ENCODE assay signal across 24 cellular contexts in the genomic region with DNA sequence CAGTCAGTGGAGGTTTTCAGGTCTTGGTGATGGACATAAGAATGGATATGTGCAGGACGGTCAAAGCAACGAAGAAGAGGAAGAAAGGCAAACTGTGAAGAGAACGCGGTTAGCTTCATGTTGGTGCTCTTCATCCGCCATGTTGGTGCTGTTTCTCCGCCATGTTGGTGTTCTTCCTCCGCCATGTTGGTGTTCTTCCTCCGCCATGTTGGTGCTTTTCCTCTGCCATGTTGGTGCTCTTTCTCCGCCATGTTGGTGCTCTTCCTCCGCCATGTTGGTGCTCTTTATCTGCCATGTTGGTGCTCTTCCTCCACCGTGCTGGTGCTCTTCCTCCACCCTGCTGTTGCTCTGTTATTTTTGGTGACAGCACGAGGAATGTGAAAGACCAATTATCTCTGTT.
"Had no signal": no experiment of that assay in that cellular context is flagged by ENCODE, and none has a peak within 500 bp of the region (broad histone marks: within the 10 kb centered on the region; RNA-seq: fewer than 3 reads in every experiment).

No MANE protein-coding gene starts in this region.

- DNase-seq: islet precursor cell; left ventricle myocardium inferior; midbrain; mucosa of descending colon; naive thymus-derived CD4-positive, alpha-beta T cell; ovary; right lobe of liver; stimulated activated CD4-positive, alpha-beta T cell treated with anti-CD3 and anti-CD28 coated beads, Interleukin-1b, Interleukin-23, amount 100 ng/mL, for 48 hours; stimulated activated CD4-positive, alpha-beta T cell treated with anti-CD3 and anti-CD28 coated beads, Interleukin-2, amount 100 ng/mL, for 48 hours; stimulated activated CD4-positive, alpha-beta T cell treated with anti-CD3 and anti-CD28 coated beads, Interleukin-4, amount 100 ng/mL, for 4 hours; stimulated activated CD8-positive, alpha-beta memory T cell treated with anti-CD3 and anti-CD28 coated beads, Interleukin-4, amount 100 ng/mL, for 48 hours; stimulated activated naive CD4-positive, alpha-beta T cell treated with Interleukin-2 at 50 U/mL for 16 hours; stimulated activated naive CD8-positive, alpha-beta T cell treated with anti-CD3 and anti-CD28 coated beads, Interleukin-15, amount 100 ng/mL, for 72 hours; substantia nigra; tibial artery; upper lobe of right lung; uterus had no signal

- H3K27me3 Mint-ChIP-seq: naive thymus-derived CD4-positive, alpha-beta T cell; progenitor cell of endocrine pancreas; stimulated activated memory B cell treated with anti-CD40 and anti-IgM and Interleukin-4, amounts not matched to agents 10 μg/mL and 1 μg/mL and 100 μg/mL, for 72 hours; stimulated activated naive CD8-positive, alpha-beta T cell treated with anti-CD3 and anti-CD28 coated beads, Interleukin-15, amount 100 ng/mL, for 72 hours had no signal

- H3K4me1 Mint-ChIP-seq: naive thymus-derived CD4-positive, alpha-beta T cell; stimulated activated memory B cell treated with anti-CD40 and anti-IgM and Interleukin-4, amounts not matched to agents 10 μg/mL and 1 μg/mL and 100 μg/mL, for 72 hours; stimulated activated naive CD8-positive, alpha-beta T cell treated with anti-CD3 and anti-CD28 coated beads, Interleukin-15, amount 100 ng/mL, for 72 hours had no signal

- H3K36me3 Mint-ChIP-seq: naive thymus-derived CD4-positive, alpha-beta T cell; natural killer cell treated with Interleukin-12 subunit alpha and Interleukin-12 subunit beta and Interleukin-15 and Interleukin-18, amount 100 ng/mL, for 72 hours; stimulated activated memory B cell treated with anti-CD40 and anti-IgM and Interleukin-4, amounts not matched to agents 10 μg/mL and 1 μg/mL and 100 μg/mL, for 72 hours had no signal

- H3K4me2 ChIP-seq: smooth muscle cell had no signal

- ATAC-seq: mucosa of descending colon; naive thymus-derived CD4-positive, alpha-beta T cell; natural killer cell treated with Interleukin-12 subunit alpha and Interleukin-12 subunit beta and Interleukin-15 and Interleukin-18, amount 100 ng/mL, for 72 hours; right lobe of liver; stimulated activated memory B cell treated with anti-CD40 and anti-IgM and Interleukin-4, amounts not matched to agents 10 μg/mL and 1 μg/mL and 100 μg/mL, for 72 hours; stimulated activated naive CD8-positive, alpha-beta T cell treated with anti-CD3 and anti-CD28 coated beads, Interleukin-15, amount 100 ng/mL, for 72 hours; upper lobe of right lung had no signal

- H3K4me3 Mint-ChIP-seq: naive thymus-derived CD4-positive, alpha-beta T cell; natural killer cell treated with Interleukin-12 subunit alpha and Interleukin-12 subunit beta and Interleukin-15 and Interleukin-18, amount 100 ng/mL, for 72 hours; stimulated activated memory B cell treated with anti-CD40 and anti-IgM and Interleukin-4, amounts not matched to agents 10 μg/mL and 1 μg/mL and 100 μg/mL, for 72 hours; stimulated activated naive CD8-positive, alpha-beta T cell treated with anti-CD3 and anti-CD28 coated beads, Interleukin-15, amount 100 ng/mL, for 72 hours had no signal

- H3K4me1 ChIP-seq: left ventricle myocardium inferior, right atrium auricular region, right lobe of liver, tibial artery, upper lobe of right lung, uterus had no signal

- H3K27ac ChIP-seq: left ventricle myocardium inferior, ovary, right atrium auricular region, right lobe of liver, thoracic aorta, tibial artery, upper lobe of right lung, uterus had no signal

- H3K4me3 ChIP-seq: left ventricle myocardium inferior, lung, mucosa of descending colon, ovary, right atrium auricular region, right lobe of liver, smooth muscle cell, thoracic aorta, tibial artery, upper lobe of right lung, uterus had no signal

- H3K27ac Mint-ChIP-seq: naive thymus-derived CD4-positive, alpha-beta T cell; natural killer cell treated with Interleukin-12 subunit alpha and Interleukin-12 subunit beta and Interleukin-15 and Interleukin-18, amount 100 ng/mL, for 72 hours; progenitor cell of endocrine pancreas; stimulated activated memory B cell treated with anti-CD40 and anti-IgM and Interleukin-4, amounts not matched to agents 10 μg/mL and 1 μg/mL and 100 μg/mL, for 72 hours had no signal

- H3K36me3 ChIP-seq: ovary, uterus had no signal

- H3K9me3 ChIP-seq: left ventricle myocardium inferior, mucosa of descending colon, ovary, right atrium auricular region, right lobe of liver, thoracic aorta, tibial artery, upper lobe of right lung, uterus had no signal

- H3K27me3 ChIP-seq: ovary, right atrium auricular region, right lobe of liver, tibial artery, upper lobe of right lung, uterus had no signal
